21 cellular contexts compared by ENCODE assay signal in genomic region chr5:107219993-107220392, GRCh38.
DNase-seq lines count a peak whose midpoint lies in the region; ATAC-seq, FAIRE-seq and TF ChIP-seq lines count a peak whose summit lies in the region.
"Had no signal": no experiment of that assay in that cellular context is flagged by ENCODE, and none has a peak within 500 bp of the region (broad histone marks: within the 10 kb centered on the region; RNA-seq: fewer than 3 reads in every experiment).

No MANE protein-coding gene starts in this region.

- H3K9ac ChIP-seq in astrocyte (ENCODE audit: low read length): no peak overlapping the region
- H3K9ac ChIP-seq: GM23248 had no signal

- H3K27me3 Mint-ChIP-seq in astrocyte (ENCODE audit: low read depth, unreplicated experiment): no peaks in the 10 kb centered on the region
- H3K27me3 Mint-ChIP-seq: CD4-positive, CD25-positive, alpha-beta regulatory T cell; IgD-negative memory B cell had no signal

- H3K27ac Mint-ChIP-seq in astrocyte (ENCODE audit: unreplicated experiment): no peak overlapping the region
- H3K27ac Mint-ChIP-seq: CD8-positive, alpha-beta memory T cell; IgD-negative memory B cell had no signal

- FAIRE-seq in GM19239 (lab: Jason Lieb, UNC) (peak; percentile 52), astrocyte (lab: Jason Lieb, UNC) (peak; percentile 5)
- FAIRE-seq: A204.1, HepG2 had no signal

- peaks cover 2% of the 10 kb centered on the region for H3K9me3 Mint-ChIP-seq in astrocyte (ENCODE audit: unreplicated experiment)
- H3K9me3 Mint-ChIP-seq: CD8-positive, alpha-beta memory T cell had no signal

- H3K79me2 ChIP-seq in astrocyte (ENCODE audit: insufficient read depth, low read length): no peaks in the 10 kb centered on the region

- in situ Hi-C loops in gastrocnemius medialis (cut with MboI; ENCODE audit: low sequenced_read_pairs in 4 of 4): no loop called here

- H3K4me1 ChIP-seq in astrocyte (ENCODE audit: insufficient read depth, low read length): peaks cover 7% of the 10 kb centered on the region
- peaks cover 25 to 38% of the 10 kb centered on the region in 2 donors for H3K4me1 ChIP-seq in gastrocnemius medialis
- H3K4me1 ChIP-seq: BE2C had no signal

- no peaks in the 10 kb centered on the region for H3K36me3 Mint-ChIP-seq in astrocyte (ENCODE audit: low read depth, unreplicated experiment)
- H3K36me3 Mint-ChIP-seq: CD4-positive, CD25-positive, alpha-beta regulatory T cell; CD8-positive, alpha-beta memory T cell; IgD-negative memory B cell had no signal

- no peak overlapping the region for H3K4me3 ChIP-seq in astrocyte (ENCODE audit: insufficient read depth, low read depth, low read length)
- no peak overlapping the region for H3K4me3 ChIP-seq in gastrocnemius medialis
- H3K4me3 ChIP-seq: GM23248, HAP-1 had no signal

- H3K36me3 ChIP-seq in astrocyte (ENCODE audit: insufficient read depth, low read length): no peaks in the 10 kb centered on the region
- no peaks in the 10 kb centered on the region for H3K36me3 ChIP-seq in gastrocnemius medialis
- H3K36me3 ChIP-seq: BE2C, HAP-1 had no signal

- ATAC-seq in gastrocnemius medialis: no peak
- no peak for ATAC-seq in GM18517 (IDR thresholded peaks at IDR 0.05; ENCODE audit: unreplicated experiment)
- ATAC-seq: HepG2 had no signal

- TF ChIP-seq POLR2A in gastrocnemius medialis (IDR thresholded peaks at IDR 0.05): no peak

- no peak overlapping the region for H3K4me3 Mint-ChIP-seq in astrocyte (ENCODE audit: unreplicated experiment)
- H3K4me3 Mint-ChIP-seq: CD4-positive, CD25-positive, alpha-beta regulatory T cell; CD8-positive, alpha-beta memory T cell; IgD-negative memory B cell had no signal

- H4K20me1 ChIP-seq in astrocyte (ENCODE audit: insufficient read depth, low read length): no peaks in the 10 kb centered on the region

- no peaks in the 10 kb centered on the region for H3K27me3 ChIP-seq in astrocyte (ENCODE audit: insufficient read depth, low read length)
- H3K27me3 ChIP-seq in gastrocnemius medialis: no peaks in the 10 kb centered on the region
- H3K27me3 ChIP-seq: BE2C had no signal

- peaks cover 6% of the 10 kb centered on the region for H3K4me1 Mint-ChIP-seq in astrocyte (ENCODE audit: low read depth, unreplicated experiment)
- H3K4me1 Mint-ChIP-seq: CD4-positive, CD25-positive, alpha-beta regulatory T cell; CD8-positive, alpha-beta memory T cell; IgD-negative memory B cell had no signal

- DNase-seq in GM19239 (ENCODE audit: insufficient read length, low spot score): no peak
- DNase-seq in OCI-M1 (lab: John Stamatoyannopoulos, UW): peak; percentile 14
- peak; percentile 8 for DNase-seq in astrocyte (ENCODE audit: low read depth)
- DNase-seq in gastrocnemius medialis: no peak
- no peak for DNase-seq in DMS153 (lab: John Stamatoyannopoulos, UW)
- DNase-seq in HK-2 (ENCODE audit: unreplicated experiment): no peak
- DNase-seq: ACHN; BE2C; C1 segment of cervical spinal cord; CD4-positive, CD25-positive, alpha-beta regulatory T cell; CD8-positive, alpha-beta memory T cell; COR-L47; DMS79; GF-D8; GM23248; KBM-7 had no signal

- H3K27ac ChIP-seq in astrocyte (ENCODE audit: low read depth, low read length): no peak overlapping the region
- peak overlapping the region; percentile 86 to 94 (median 88) for H3K27ac ChIP-seq in gastrocnemius medialis
- H3K27ac ChIP-seq: GM23248 had no signal

- H2AFZ ChIP-seq in astrocyte (ENCODE audit: low read depth, low read length): no peak overlapping the region
- H2AFZ ChIP-seq: GM23248 had no signal

- no peaks in the 10 kb centered on the region for H3K9me3 ChIP-seq in astrocyte (ENCODE audit: insufficient read depth, low read depth, low read length)
- H3K9me3 ChIP-seq in gastrocnemius medialis: no peaks in the 10 kb centered on the region
- H3K9me3 ChIP-seq: BE2C, HAP-1 had no signal

- no peak for TF ChIP-seq CTCF in astrocyte (IDR thresholded peaks at IDR 0.05; ENCODE audit: insufficient read depth, low read depth, low read length)
- no peak for TF ChIP-seq CTCF in gastrocnemius medialis (IDR thresholded peaks at IDR 0.05 in 4 of 5, conservative IDR thresholded peaks at IDR 0.05 in 1 of 5)

- H3K4me2 ChIP-seq in astrocyte (ENCODE audit: low read length): no peak overlapping the region

- intact Hi-C loops in gastrocnemius medialis (cut with DNase I; ENCODE audit: low total_unique reads): loop anchor here (5.0 to 10.0 kb wide), 4 partner anchors 32 to 352 kb away; no protein-coding TSS in a partner anchor

Comparison
In these comparisons a context has a peak if more than half of its experiments do, and no peak if none do; other contexts are left out.
1. DNase-seq: peak in OCI-M1 (single experiment) and astrocyte (single experiment); none in GM19239 (single experiment), gastrocnemius medialis (0 of 2), DMS153 (single experiment) and HK-2 (single experiment).